Comparison of ENCODE assay signal across 19 cellular contexts in the genomic region with DNA sequence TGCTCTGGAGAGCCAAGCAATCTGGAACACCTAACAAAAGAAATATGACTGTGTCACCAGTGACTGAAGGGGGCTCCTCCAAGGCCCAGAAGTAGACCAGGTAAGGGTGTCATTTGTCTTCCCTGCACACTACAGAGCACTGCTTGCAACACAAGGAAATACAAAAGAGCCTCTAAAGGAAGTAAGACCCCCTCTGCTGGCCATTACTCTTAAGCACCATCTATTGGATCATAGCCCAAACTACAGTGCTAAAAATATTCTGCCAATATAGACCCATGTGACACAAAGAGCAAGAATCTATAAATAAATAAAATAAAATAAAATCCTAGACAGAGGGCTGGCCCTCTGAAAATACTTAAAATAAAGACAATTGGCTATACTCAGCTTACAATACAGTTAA.
DNase-seq lines count a peak whose midpoint lies in the region; ATAC-seq, FAIRE-seq and TF ChIP-seq lines count a peak whose summit lies in the region.
"Had no signal": no experiment of that assay in that cellular context is flagged by ENCODE, and none has a peak within 500 bp of the region (broad histone marks: within the 10 kb centered on the region; RNA-seq: fewer than 3 reads in every experiment).

No MANE protein-coding gene starts in this region.

- peak in 1 of 3 experiments; percentile 22; a peak in 2 of 6 replicates for TF ChIP-seq CTCF in GM12878 (IDR thresholded peaks at IDR 0.05 in 2 of 3, conservative IDR thresholded peaks at IDR 0.05 in 1 of 3; ENCODE audit: control insufficient read depth in 2 of 3, extremely low read depth in 1 of 3, insufficient read depth in 1 of 3, low read depth in 3 of 3, low read length in 3 of 3)

- ATAC-seq in GM18858 (IDR thresholded peaks at IDR 0.05; ENCODE audit: unreplicated experiment): peak; percentile 33
- peak; percentile 56 for ATAC-seq in HG03521 (IDR thresholded peaks at IDR 0.05; ENCODE audit: unreplicated experiment)
- peak; percentile 71 for ATAC-seq in GM12878
- no peak for ATAC-seq in activated CD8-positive, alpha-beta memory T cell treated with anti-CD3 and anti-CD28 coated beads, Interleukin-2, amount 10 ng/mL, durations not matched to agents 7 days and 5 days

- H3K27me3 ChIP-seq in GM12878 (replicated peaks in 1 of 2; ENCODE audit: control insufficient read depth in 2 of 2, insufficient read depth in 2 of 2, low read length in 1 of 2): no peaks in the 10 kb centered on the region
- H3K27me3 ChIP-seq: cardiac muscle cell, SJSA1, transverse colon had no signal

- no peak overlapping the region for H3K4me2 ChIP-seq in GM12878 (ENCODE audit: control insufficient read depth, insufficient read depth)

- intact Hi-C loops in GM12878 (cut with micrococcal nuclease; ENCODE audit: unreplicated experiment): loop anchor here (5.0 kb wide), 1 partner anchor 251 kb away; no protein-coding TSS in a partner anchor

- POLR2A ChIA-PET in GM12878 (lab: Charles Lee): no interaction called here

- H3K36me3 ChIP-seq in GM12878 (ENCODE audit: control insufficient read depth in 2 of 2, insufficient read depth in 2 of 2, low read length in 1 of 2): no peaks in the 10 kb centered on the region
- H3K36me3 ChIP-seq: cardiac muscle cell, SJSA1, transverse colon had no signal

- DNase-seq in ACHN (peak; percentile 3), GM12878 (ENCODE audit: low read depth, low spot score) (no peak), SKM-1 (lab: John Stamatoyannopoulos, UW; ENCODE audit: unreplicated experiment) (no peak), NCI-H2227 (lab: John Stamatoyannopoulos, UW; ENCODE audit: unreplicated experiment) (no peak)
- no peak for DNase-seq in activated CD8-positive, alpha-beta memory T cell treated with anti-CD3 and anti-CD28 coated beads, Interleukin-2, amount 10 ng/mL, durations not matched to agents 7 days and 5 days
- no peak for DNase-seq in NK-92 treated with Interleukin-12 subunit alpha and Interleukin-12 subunit beta, amount 100 ng/mL, for 24 hours (lab: John Stamatoyannopoulos, UW)
- DNase-seq: activated CD4-positive, alpha-beta T cell treated with anti-CD3 and anti-CD28 coated beads, Interleukin-2, amount 50 U/mL, for 1 hour; activated naive CD8-positive, alpha-beta T cell treated with anti-CD3 and anti-CD28 coated beads, Interleukin-2, amount 10 ng/mL, durations not matched to agents 7 days and 5 days; activated T-cell treated with anti-CD3 and anti-CD28 coated beads, Interleukin-2, amount 50 U/mL, for 1 hour; foreskin melanocyte; MV-4-11; NCI-H2081 treated with DMSO at 0.1 percent for 48 hours; nucleus accumbens; transverse colon had no signal

- SMC1A ChIA-PET in GM12878 (lab: Charles Lee; ENCODE audit: uncharacterized antibody, unreplicated experiment): interaction anchor here (1.0 to 2.0 kb wide), 3 partner anchors 25 to 473 kb away, joined by 3 to 7 read pairs (median 4); no protein-coding TSS in a partner anchor

- no peaks in the 10 kb centered on the region for H3K36me3 Mint-ChIP-seq in activated CD8-positive, alpha-beta memory T cell treated with anti-CD3 and anti-CD28 coated beads, Interleukin-2, amount 10 ng/mL, durations not matched to agents 7 days and 5 days
- H3K36me3 Mint-ChIP-seq: activated naive CD8-positive, alpha-beta T cell treated with anti-CD3 and anti-CD28 coated beads, Interleukin-2, amount 10 ng/mL, durations not matched to agents 7 days and 5 days; memory B cell had no signal

- H3K9me3 Mint-ChIP-seq in activated CD8-positive, alpha-beta memory T cell treated with anti-CD3 and anti-CD28 coated beads, Interleukin-2, amount 10 ng/mL, durations not matched to agents 7 days and 5 days (ENCODE audit: low read depth): peaks cover 4% of the 10 kb centered on the region

- H3K9ac ChIP-seq in GM12878 (ENCODE audit: control insufficient read depth, insufficient read depth, low read length): no peak overlapping the region

- no peaks in the 10 kb centered on the region for H3K4me1 Mint-ChIP-seq in activated CD8-positive, alpha-beta memory T cell treated with anti-CD3 and anti-CD28 coated beads, Interleukin-2, amount 10 ng/mL, durations not matched to agents 7 days and 5 days
- H3K4me1 Mint-ChIP-seq: activated naive CD8-positive, alpha-beta T cell treated with anti-CD3 and anti-CD28 coated beads, Interleukin-2, amount 10 ng/mL, durations not matched to agents 7 days and 5 days; memory B cell had no signal

- H3K27ac Mint-ChIP-seq in activated CD8-positive, alpha-beta memory T cell treated with anti-CD3 and anti-CD28 coated beads, Interleukin-2, amount 10 ng/mL, durations not matched to agents 7 days and 5 days: no peak overlapping the region
- H3K27ac Mint-ChIP-seq: activated naive CD8-positive, alpha-beta T cell treated with anti-CD3 and anti-CD28 coated beads, Interleukin-2, amount 10 ng/mL, durations not matched to agents 7 days and 5 days; memory B cell had no signal

- no peak overlapping the region for H3K4me3 ChIP-seq in GM12878
- H3K4me3 ChIP-seq: cardiac muscle cell, SJSA1, transverse colon had no signal

- in situ Hi-C loops in ACHN (cut with HindIII; ENCODE audit: low pct_ligation_motif_present, low pct_unique_long_range_greater_than_20kb, low sequenced_read_pairs) (no loop called here), GM12878 (cut with MboI) (loop anchor here (5.0 kb wide), 1 partner anchor 471 kb away; no protein-coding TSS in a partner anchor)

- no peaks in the 10 kb centered on the region for H3K4me1 ChIP-seq in GM12878 (ENCODE audit: control insufficient read depth, insufficient read depth, low read length)
- H3K4me1 ChIP-seq: SJSA1, transverse colon had no signal

- no peaks in the 10 kb centered on the region for H3K79me2 ChIP-seq in GM12878 (ENCODE audit: control insufficient read depth, insufficient read depth, low read length)

- H3K4me3 Mint-ChIP-seq in activated CD8-positive, alpha-beta memory T cell treated with anti-CD3 and anti-CD28 coated beads, Interleukin-2, amount 10 ng/mL, durations not matched to agents 7 days and 5 days: no peak overlapping the region
- H3K4me3 Mint-ChIP-seq: activated naive CD8-positive, alpha-beta T cell treated with anti-CD3 and anti-CD28 coated beads, Interleukin-2, amount 10 ng/mL, durations not matched to agents 7 days and 5 days; memory B cell had no signal

- H3K9me3 ChIP-seq in GM12878 (replicated peaks; ENCODE audit: control insufficient read depth, insufficient read depth, low read length): no peaks in the 10 kb centered on the region
- H3K9me3 ChIP-seq: SJSA1, transverse colon had no signal

- no peak overlapping the region for H3K27ac ChIP-seq in GM12878 (ENCODE audit: control insufficient read depth, insufficient read depth)
- H3K27ac ChIP-seq: cardiac muscle cell, SJSA1, transverse colon had no signal

- CTCF ChIA-PET in GM12878 (lab: Yijun Ruan, JAX): interaction anchor here (0.9 to 2.4 kb wide), 4 partner anchors 10 to 467 kb away, joined by 3 to 6 read pairs (median 4); no protein-coding TSS in a partner anchor
- CTCF ChIA-PET in activated CD8-positive, alpha-beta memory T cell treated with anti-CD3 and anti-CD28 coated beads, Interleukin-2, amount 10 ng/mL, durations not matched to agents 7 days and 5 days (lab: Charles Lee): no interaction called here

- RAD21 ChIA-PET in GM12878 (lab: Charles Lee; ENCODE audit: unreplicated experiment): interaction anchor here (1.6 kb wide), 1 partner anchor 467 kb away, joined by 4 read pairs; no protein-coding TSS in a partner anchor

- no peaks in the 10 kb centered on the region for H3K27me3 Mint-ChIP-seq in activated CD8-positive, alpha-beta memory T cell treated with anti-CD3 and anti-CD28 coated beads, Interleukin-2, amount 10 ng/mL, durations not matched to agents 7 days and 5 days
- H3K27me3 Mint-ChIP-seq: activated naive CD8-positive, alpha-beta T cell treated with anti-CD3 and anti-CD28 coated beads, Interleukin-2, amount 10 ng/mL, durations not matched to agents 7 days and 5 days; memory B cell had no signal

- no peak overlapping the region for H2AFZ ChIP-seq in GM12878 (ENCODE audit: control insufficient read depth, low read depth, low read length)

- TF ChIP-seq POLR2A in GM12878 (IDR thresholded peaks at IDR 0.05; ENCODE audit: low read depth, low read length): no peak

- H4K20me1 ChIP-seq in GM12878 (ENCODE audit: control insufficient read depth, insufficient read depth): no peaks in the 10 kb centered on the region

- no TSS peak for BruUV-seq in GM12878 (replicated peaks; lab: Mats Ljungman, UMichigan)

- 0 out of 2 replicates have a peak, but pooled peaks have one; percentile 8 for TF ChIP-seq RAD21 in GM12878 (IDR thresholded peaks at IDR 0.05; ENCODE audit: insufficient read depth, low read depth, low read length)

- no peak for FAIRE-seq in GM12878 (lab: Jason Lieb, UNC)

- TF ChIP-seq EP300 in GM12878 (IDR thresholded peaks at IDR 0.05; ENCODE audit: borderline replicate concordance in 1 of 2, control insufficient read depth in 1 of 2, low read depth in 2 of 2, low read length in 2 of 2): no peak

TF ChIP-seq in GM12878, 131 proteins besides CTCF, POLR2A, EP300 and RAD21:
- no peak for TF ChIP-seq SUPT20H (IDR thresholded peaks at IDR 0.05; ENCODE audit: borderline replicate concordance, control insufficient read depth, low read depth, low read length)
- no peak for TF ChIP-seq SMARCA5 (IDR thresholded peaks at IDR 0.05)
- no peak for TF ChIP-seq IKZF2 (IDR thresholded peaks at IDR 0.05)
- TF ChIP-seq ZSCAN29 (IDR thresholded peaks at IDR 0.05): no peak
- TF ChIP-seq PML (IDR thresholded peaks at IDR 0.05; ENCODE audit: low read length): no peak
- TF ChIP-seq YY1 (IDR thresholded peaks at IDR 0.05; ENCODE audit: low read depth, low read length): no peak
- TF ChIP-seq MYB (IDR thresholded peaks at IDR 0.05; ENCODE audit: borderline replicate concordance, low read depth, low read length): no peak
- TF ChIP-seq, protein P1, sequence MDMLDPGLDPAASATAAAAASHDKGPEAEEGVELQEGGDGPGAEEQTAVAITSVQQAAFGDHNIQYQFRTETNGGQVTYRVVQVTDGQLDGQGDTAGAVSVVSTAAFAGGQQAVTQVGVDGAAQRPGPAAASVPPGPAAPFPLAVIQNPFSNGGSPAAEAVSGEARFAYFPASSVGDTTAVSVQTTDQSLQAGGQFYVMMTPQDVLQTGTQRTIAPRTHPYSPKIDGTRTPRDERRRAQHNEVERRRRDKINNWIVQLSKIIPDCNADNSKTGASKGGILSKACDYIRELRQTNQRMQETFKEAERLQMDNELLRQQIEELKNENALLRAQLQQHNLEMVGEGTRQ (IDR thresholded peaks at IDR 0.05; ENCODE audit: borderline replicate concordance, low read depth, low read length): no peak
- no peak for TF ChIP-seq CREB1 (IDR thresholded peaks at IDR 0.05; ENCODE audit: low read depth)
- TF ChIP-seq CHD4 (IDR thresholded peaks at IDR 0.05): no peak
- TF ChIP-seq PAX8 (IDR thresholded peaks at IDR 0.05): no peak
- no peak for TF ChIP-seq BHLHE40 (IDR thresholded peaks at IDR 0.05; ENCODE audit: borderline replicate concordance in 1 of 2, low read depth in 2 of 2, low read length in 1 of 2)
